21 cellular contexts compared by ENCODE assay signal in the genomic region with DNA sequence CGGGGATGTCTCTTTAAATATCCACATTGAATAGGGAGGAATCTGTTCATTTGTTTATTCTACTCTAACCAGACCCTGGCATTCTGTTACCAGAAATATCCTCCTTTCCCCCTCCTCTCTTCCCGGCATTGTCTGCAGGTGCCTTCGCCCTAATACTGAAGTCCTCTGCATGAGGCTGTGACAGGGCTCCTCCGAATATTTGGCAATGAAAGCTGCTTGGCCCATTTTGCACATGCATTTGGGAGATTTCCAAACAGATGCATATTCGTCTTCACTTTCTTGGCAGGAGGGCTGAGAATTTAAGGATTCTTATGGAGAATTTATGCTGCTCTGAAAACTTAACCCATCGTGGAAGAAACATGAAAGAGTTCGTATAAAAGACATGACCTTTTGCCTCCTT.
A peak's percentile ranks its signal among the peaks of the same experiment; 100 is the strongest.
DNase-seq lines count a peak whose midpoint lies in the region; ATAC-seq and TF ChIP-seq lines count a peak whose summit lies in the region.
"Had no signal": no experiment of that assay in that cellular context is flagged by ENCODE, and none has a peak within 500 bp of the region (broad histone marks: within the 10 kb centered on the region; RNA-seq: fewer than 3 reads in every experiment).

No MANE protein-coding gene starts in this region.

- peaks cover 14% of the 10 kb centered on the region for H3K9me2 ChIP-seq in GM23338 (ENCODE audit: insufficient read depth)
- no peaks in the 10 kb centered on the region for H3K9me2 ChIP-seq in PC-3 (replicated peaks; ENCODE audit: low read length)

- POLR2A ChIA-PET in PC-3 (lab: Charles Lee; ENCODE audit: unreplicated experiment): no interaction called here

- no peaks in the 10 kb centered on the region for H4K20me1 ChIP-seq in GM23338 (replicated peaks; ENCODE audit: insufficient read depth)
- H4K20me1 ChIP-seq in PC-3 (ENCODE audit: low read length): no peaks in the 10 kb centered on the region

- CTCF ChIA-PET in PC-3 (lab: Charles Lee): no interaction called here

- H4K5ac ChIP-seq in mesendoderm (ENCODE audit: low read length): no peak overlapping the region

- H3K4ac ChIP-seq in mesendoderm (ENCODE audit: low read depth, low read length): no peak overlapping the region

- H2BK120ac ChIP-seq in mesendoderm (ENCODE audit: low read depth, low read length): peak overlapping the region; percentile 79

- no peak overlapping the region for H3K4me3 Mint-ChIP-seq in GM23338
- H3K4me3 Mint-ChIP-seq: activated CD8-positive, alpha-beta memory T cell treated with anti-CD3 and anti-CD28 coated beads, Interleukin-2, amount 10 ng/mL, durations not matched to agents 7 days and 5 days; CD8-positive, alpha-beta T cell had no signal

- H3K18ac ChIP-seq in mesendoderm (ENCODE audit: low read length): peak overlapping the region; percentile 81

- H3K36me3 ChIP-seq in GM23338 (ENCODE audit: insufficient read depth) (no peaks in the 10 kb centered on the region), PC-3 (ENCODE audit: low read depth, low read length) (no peaks in the 10 kb centered on the region), mesendoderm (ENCODE audit: control insufficient read depth, insufficient read depth, low read length) (no peaks in the 10 kb centered on the region)
- H3K36me3 ChIP-seq: adrenal gland had no signal

- intact Hi-C loops in PC-3 (cut with micrococcal nuclease): no loop called here

- H3K79me2 ChIP-seq in GM23338 (replicated peaks; ENCODE audit: insufficient read depth): no peaks in the 10 kb centered on the region
- no peaks in the 10 kb centered on the region for H3K79me2 ChIP-seq in PC-3 (ENCODE audit: low read length)
- H3K79me2 ChIP-seq in mesendoderm (ENCODE audit: control insufficient read depth, insufficient read depth, low read length): no peaks in the 10 kb centered on the region

- H4K8ac ChIP-seq in mesendoderm (ENCODE audit: low read depth, low read length): no peak overlapping the region

- H3K27me3 Mint-ChIP-seq in GM23338 (ENCODE audit: insufficient read depth, low read depth, poor library complexity): no peaks in the 10 kb centered on the region
- H3K27me3 Mint-ChIP-seq: activated CD8-positive, alpha-beta memory T cell treated with anti-CD3 and anti-CD28 coated beads, Interleukin-2, amount 10 ng/mL, durations not matched to agents 7 days and 5 days had no signal

- H3F3A ChIP-seq in GM23338 (replicated peaks; ENCODE audit: low read depth) (no peaks in the 10 kb centered on the region), PC-3 (ENCODE audit: low read length, unreplicated experiment) (no peaks in the 10 kb centered on the region)

- no peak overlapping the region for H3K27ac Mint-ChIP-seq in GM23338
- H3K27ac Mint-ChIP-seq: activated CD8-positive, alpha-beta memory T cell treated with anti-CD3 and anti-CD28 coated beads, Interleukin-2, amount 10 ng/mL, durations not matched to agents 7 days and 5 days; activated T-helper 2 cell treated with anti-CD3 and anti-CD28 coated beads, Interferon-gamma antibody, Interleukin-2, Interleukin-4, amounts not matched to agents 10 μg/mL and 5 μg/mL and 100 μg/mL, durations not matched to agents 14 hours and 24 hours and 36 hours; CD8-positive, alpha-beta T cell had no signal

- WGBS in mesendoderm (ENCODE audit: extremely low coverage, insufficient coverage, low lambda C conversion rate): no CpG with 5 or more reads among the region's 7 CpGs

- peaks cover 8% of the 10 kb centered on the region; the same call in 1 of the 3 replicates for H3K9me3 Mint-ChIP-seq in GM23338
- H3K9me3 Mint-ChIP-seq: CD8-positive, alpha-beta T cell had no signal

- peaks cover 22% of the 10 kb centered on the region for H3K36me3 Mint-ChIP-seq in GM23338 (ENCODE audit: low read depth)
- H3K36me3 Mint-ChIP-seq: activated CD8-positive, alpha-beta memory T cell treated with anti-CD3 and anti-CD28 coated beads, Interleukin-2, amount 10 ng/mL, durations not matched to agents 7 days and 5 days; CD8-positive, alpha-beta T cell had no signal

- no peak overlapping the region for H3K23ac ChIP-seq in mesendoderm (ENCODE audit: low read length)

- H3K9me3 ChIP-seq in PC-3 (ENCODE audit: low read length): no peaks in the 10 kb centered on the region
- H3K9me3 ChIP-seq: adrenal gland had no signal

- peak overlapping the region; percentile 19 for H3K4me2 ChIP-seq in GM23338
- H3K4me2 ChIP-seq in PC-3 (ENCODE audit: low read length): peak overlapping the region; percentile 53
- H3K4me2 ChIP-seq in mesendoderm (ENCODE audit: low read length): no peak overlapping the region

- H3K4me1 ChIP-seq in GM23338 (ENCODE audit: insufficient read depth) (peaks cover 37% of the 10 kb centered on the region), PC-3 (ENCODE audit: insufficient read depth, low read length) (peaks cover 28% of the 10 kb centered on the region), mesendoderm (ENCODE audit: control insufficient read depth, low read depth, low read length) (peaks cover 15% of the 10 kb centered on the region)
- H3K4me1 ChIP-seq: adrenal gland had no signal

- H2BK15ac ChIP-seq in mesendoderm (replicated peaks; ENCODE audit: low read depth): peak overlapping the region; percentile 94

- no peak overlapping the region for H2AFZ ChIP-seq in GM23338
- H2AFZ ChIP-seq in PC-3 (ENCODE audit: low read length): peak overlapping the region; percentile 11; the same call in 1 of the 2 replicates

- no TSS peak for BruUV-seq in PC-3 (replicated peaks; lab: Mats Ljungman, UMichigan)

- ATAC-seq in GM23338: peak; percentile 62
- no peak for ATAC-seq in PC-3
- ATAC-seq in HG03139 (IDR thresholded peaks at IDR 0.05; ENCODE audit: unreplicated experiment): no peak
- ATAC-seq in GM19328 (IDR thresholded peaks at IDR 0.05; ENCODE audit: unreplicated experiment): no peak
- ATAC-seq: activated CD8-positive, alpha-beta memory T cell treated with anti-CD3 and anti-CD28 coated beads, Interleukin-2, amount 10 ng/mL, durations not matched to agents 7 days and 5 days; CD8-positive, alpha-beta T cell; foreskin keratinocyte; left ventricle myocardium superior; sciatic nerve had no signal

- H3K56ac ChIP-seq in mesendoderm (ENCODE audit: low read length): no peak overlapping the region

- H3K4me1 Mint-ChIP-seq in GM23338: peaks cover 7% of the 10 kb centered on the region
- H3K4me1 Mint-ChIP-seq: activated CD8-positive, alpha-beta memory T cell treated with anti-CD3 and anti-CD28 coated beads, Interleukin-2, amount 10 ng/mL, durations not matched to agents 7 days and 5 days had no signal

- H3K27ac ChIP-seq in GM23338 (ENCODE audit: low read depth): no peak overlapping the region
- peak overlapping the region; percentile 75 for H3K27ac ChIP-seq in PC-3 (ENCODE audit: low read length)
- H3K27ac ChIP-seq in mesendoderm (ENCODE audit: low read depth, low read length): no peak overlapping the region
- H3K27ac ChIP-seq: adrenal gland, foreskin keratinocyte, SK-N-MC had no signal

- H3K4me3 ChIP-seq in GM23338 (no peak overlapping the region), PC-3 (ENCODE audit: low read length) (no peak overlapping the region), mesendoderm (ENCODE audit: low read length) (no peak overlapping the region)
- H3K4me3 ChIP-seq: adrenal gland, SK-N-MC had no signal

- TF ChIP-seq CTCF in GM23338 (conservative IDR thresholded peaks at IDR 0.05; ENCODE audit: low read depth in 2 of 2): no peak
- TF ChIP-seq CTCF in PC-3 (conservative IDR thresholded peaks at IDR 0.05; ENCODE audit: low read depth, low read length): no peak

- H3K27me3 ChIP-seq in GM23338 (ENCODE audit: insufficient read depth) (no peaks in the 10 kb centered on the region), PC-3 (ENCODE audit: low read length) (no peaks in the 10 kb centered on the region), mesendoderm (ENCODE audit: insufficient read depth, low read length, poor library complexity) (no peaks in the 10 kb centered on the region)
- H3K27me3 ChIP-seq: adrenal gland, foreskin keratinocyte had no signal

- no peak overlapping the region for H2AK5ac ChIP-seq in mesendoderm (ENCODE audit: low read length)

- no peak overlapping the region for H2BK5ac ChIP-seq in mesendoderm (ENCODE audit: low read length)

- H3K9ac ChIP-seq in PC-3 (ENCODE audit: low read length) (no peak overlapping the region), mesendoderm (ENCODE audit: low read length) (no peak overlapping the region)

- no peaks in the 10 kb centered on the region for H3K79me1 ChIP-seq in mesendoderm (ENCODE audit: low read length)

- peak; percentile 19 for DNase-seq in GM23338 (ENCODE audit: low spot score)
- DNase-seq in PC-3: no peak
- DNase-seq in fibroblast of gingiva (ENCODE audit: low read depth): peak; percentile 6
- DNase-seq in mesendoderm: no peak
- DNase-seq in activated naive CD4-positive, alpha-beta T cell treated with Interleukin-2 at 50 U/mL for 16 hours: no peak
- DNase-seq in stimulated activated CD4-positive, alpha-beta T cell treated with anti-CD3 and anti-CD28 coated beads, Interleukin-2, amount 100 ng/mL, for 24 hours: no peak
- DNase-seq: activated CD4-positive, alpha-beta T cell treated with anti-CD3 and anti-CD28 coated beads for 1 hour; activated CD8-positive, alpha-beta memory T cell treated with anti-CD3 and anti-CD28 coated beads, Interleukin-2, amount 10 ng/mL, durations not matched to agents 7 days and 5 days; adrenal gland; CD8-positive, alpha-beta T cell; cerebellar nuclear complex; foreskin keratinocyte; HCEC 1CT; left ventricle myocardium superior; NCI-H2171 treated with DMSO at 0.1 percent for 48 hours; T-helper 9 cell had no signal

TF ChIP-seq in GM23338, 12 proteins besides CTCF, POLR2A, EP300 and RAD21 (continues in another document):
- TF ChIP-seq EZH2phosphoT487 (IDR thresholded peaks at IDR 0.05; ENCODE audit: unreplicated experiment): no peak
- no peak for TF ChIP-seq ZNF331 (CRISPR knock-in tag; IDR thresholded peaks at IDR 0.05; ENCODE audit: low read depth)

Comparison
In these comparisons a context has a peak if more than half of its experiments do, and no peak if none do; other contexts are left out.
1. DNase-seq: peak in GM23338 (single experiment) and fibroblast of gingiva (single experiment); none in PC-3 (single experiment), mesendoderm (single experiment), activated naive CD4-positive, alpha-beta T cell treated with Interleukin-2 at 50 U/mL for 16 hours (single experiment) and stimulated activated CD4-positive, alpha-beta T cell treated with anti-CD3 and anti-CD28 coated beads, Interleukin-2, amount 100 ng/mL, for 24 hours (0 of 2).